In the genomic region with DNA sequence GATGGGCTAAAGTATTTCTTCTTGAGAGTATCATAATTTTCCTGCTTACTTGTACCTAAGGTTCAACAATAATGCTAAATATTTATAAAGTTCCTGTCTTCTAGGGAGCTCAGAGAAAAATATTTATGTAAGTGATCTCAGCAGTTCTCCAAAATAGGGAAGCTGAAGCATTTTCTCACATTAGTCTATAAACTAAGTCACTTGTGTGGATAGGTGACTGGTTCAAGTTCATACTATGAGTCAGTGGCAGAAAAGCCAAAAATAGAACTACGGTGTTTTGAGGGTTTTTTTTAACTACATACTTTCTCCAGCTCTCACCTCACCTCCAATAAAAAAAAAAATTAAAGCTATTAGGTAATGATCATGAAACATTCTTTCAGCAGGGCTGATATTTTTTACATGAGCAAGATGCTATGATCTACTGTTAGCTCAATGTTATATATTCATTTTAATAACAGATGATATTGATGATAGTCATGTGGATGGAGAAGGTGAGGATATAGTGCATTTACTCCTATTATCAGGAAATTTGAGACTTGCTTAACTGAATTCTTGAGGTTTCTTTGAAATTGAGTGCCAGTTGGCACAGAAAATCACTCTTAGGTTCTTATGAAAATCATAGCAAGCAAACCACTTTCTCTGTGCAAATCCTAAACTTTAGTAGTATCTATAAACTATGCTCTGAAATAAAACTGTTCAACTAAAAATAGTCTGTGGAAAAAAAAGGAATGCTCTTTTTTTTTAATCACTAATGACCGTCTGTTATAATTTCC, we compare ENCODE assay signal across 11 cellular contexts. TPM values are rescaled to one million over a fixed set of nuclear protein-coding genes. Genes with fewer than 3 reads are reported as not detected.
A peak's percentile ranks its signal among the peaks of the same experiment; 100 is the strongest.
DNase-seq lines count a peak whose midpoint lies in the region; ATAC-seq and TF ChIP-seq lines count a peak whose summit lies in the region.
"Had no signal": no experiment of that assay in that cellular context is flagged by ENCODE, and none has a peak within 500 bp of the region (broad histone marks: within the 10 kb centered on the region; RNA-seq: fewer than 3 reads in every experiment).

No MANE protein-coding gene starts in this region.

- peaks cover 28% of the 10 kb centered on the region for H3K27me3 ChIP-seq in H7 (ENCODE audit: control insufficient read depth, insufficient read depth, low read length)

- ATAC-seq in GM18498 (IDR thresholded peaks at IDR 0.05; ENCODE audit: unreplicated experiment) (peak; percentile 48), GM21576 (IDR thresholded peaks at IDR 0.05; ENCODE audit: unreplicated experiment) (peak; percentile 74), HG03378 (IDR thresholded peaks at IDR 0.05; ENCODE audit: unreplicated experiment) (peak; percentile 84)

- DNase-seq in fibroblast of mammary gland (ENCODE audit: low read depth) (peak; percentile 40), H7 (no peak), SHP77 (lab: John Stamatoyannopoulos, UW) (no peak), amniotic stem cell (lab: John Stamatoyannopoulos, UW) (no peak), activated T-cell treated with anti-CD3 and anti-CD28 coated beads for 4 hours (no peak)
- DNase-seq: activated CD4-positive, CD25-positive, alpha-beta regulatory T cell; DMS79 treated with DMSO at 0.1 percent for 48 hours; NCI-H526 had no signal

- no peak for TF ChIP-seq CTCF in fibroblast of mammary gland (conservative IDR thresholded peaks at IDR 0.05; ENCODE audit: control insufficient read depth, insufficient read depth, low read depth, low read length)

- H3K4me3 ChIP-seq in fibroblast of mammary gland (ENCODE audit: control insufficient read depth, low read depth, low read length) (no peak overlapping the region), H7 (ENCODE audit: insufficient read depth, low read depth, low read length) (no peak overlapping the region)

- H3K36me3 ChIP-seq in H7 (replicated peaks; ENCODE audit: control insufficient read depth, insufficient read depth, low read length) = no peaks in the 10 kb centered on the region

RNA-seq across cellular contexts. Expression of a gene that starts 4.1 kb away (rescaled TPM):
- 0.37 and 0.69 TPM in 2 replicates for total RNA-seq in H7 (2014; rRNA removed; shearing (Covaris generic))
